ENCODE assay signal across 1 cellular context in the genomic region with DNA sequence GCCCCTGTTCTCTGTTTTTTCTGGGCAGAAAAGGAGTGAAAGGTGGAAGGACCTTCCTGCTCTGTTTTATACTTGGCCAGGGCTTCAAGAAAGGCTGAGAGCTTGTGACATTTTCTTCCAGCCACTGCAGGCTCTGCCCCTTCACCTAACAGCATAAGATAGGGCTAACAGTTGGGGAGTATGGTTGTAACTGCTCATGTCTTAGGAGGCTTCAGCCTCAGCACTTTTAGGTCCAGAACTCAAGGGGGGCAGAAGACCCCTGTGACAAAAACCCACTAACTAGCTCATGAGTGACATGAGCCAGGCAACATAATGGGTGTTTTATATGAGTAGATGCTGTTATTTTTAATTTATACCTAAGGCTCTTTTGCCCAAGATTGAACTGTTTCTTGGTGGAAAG.
TF ChIP-seq lines count a peak whose summit lies in the region.

No MANE protein-coding gene starts in this region.

TF ChIP-seq in HCT116, 20 proteins besides CTCF, POLR2A, EP300 and RAD21 (continued from another document):
- TF ChIP-seq, protein P1, sequence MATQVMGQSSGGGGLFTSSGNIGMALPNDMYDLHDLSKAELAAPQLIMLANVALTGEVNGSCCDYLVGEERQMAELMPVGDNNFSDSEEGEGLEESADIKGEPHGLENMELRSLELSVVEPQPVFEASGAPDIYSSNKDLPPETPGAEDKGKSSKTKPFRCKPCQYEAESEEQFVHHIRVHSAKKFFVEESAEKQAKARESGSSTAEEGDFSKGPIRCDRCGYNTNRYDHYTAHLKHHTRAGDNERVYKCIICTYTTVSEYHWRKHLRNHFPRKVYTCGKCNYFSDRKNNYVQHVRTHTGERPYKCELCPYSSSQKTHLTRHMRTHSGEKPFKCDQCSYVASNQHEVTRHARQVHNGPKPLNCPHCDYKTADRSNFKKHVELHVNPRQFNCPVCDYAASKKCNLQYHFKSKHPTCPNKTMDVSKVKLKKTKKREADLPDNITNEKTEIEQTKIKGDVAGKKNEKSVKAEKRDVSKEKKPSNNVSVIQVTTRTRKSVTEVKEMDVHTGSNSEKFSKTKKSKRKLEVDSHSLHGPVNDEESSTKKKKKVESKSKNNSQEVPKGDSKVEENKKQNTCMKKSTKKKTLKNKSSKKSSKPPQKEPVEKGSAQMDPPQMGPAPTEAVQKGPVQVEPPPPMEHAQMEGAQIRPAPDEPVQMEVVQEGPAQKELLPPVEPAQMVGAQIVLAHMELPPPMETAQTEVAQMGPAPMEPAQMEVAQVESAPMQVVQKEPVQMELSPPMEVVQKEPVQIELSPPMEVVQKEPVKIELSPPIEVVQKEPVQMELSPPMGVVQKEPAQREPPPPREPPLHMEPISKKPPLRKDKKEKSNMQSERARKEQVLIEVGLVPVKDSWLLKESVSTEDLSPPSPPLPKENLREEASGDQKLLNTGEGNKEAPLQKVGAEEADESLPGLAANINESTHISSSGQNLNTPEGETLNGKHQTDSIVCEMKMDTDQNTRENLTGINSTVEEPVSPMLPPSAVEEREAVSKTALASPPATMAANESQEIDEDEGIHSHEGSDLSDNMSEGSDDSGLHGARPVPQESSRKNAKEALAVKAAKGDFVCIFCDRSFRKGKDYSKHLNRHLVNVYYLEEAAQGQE (IDR thresholded peaks at IDR 0.05; ENCODE audit: low read depth) = no peak
- no peak; the same call in 1 of the 2 replicates for TF ChIP-seq POLR2AphosphoS5 (IDR thresholded peaks at IDR 0.05; ENCODE audit: low read depth, low read length)
- no peak for TF ChIP-seq SP1 (IDR thresholded peaks at IDR 0.05; ENCODE audit: low read depth)
- TF ChIP-seq ZNF274 (IDR thresholded peaks at IDR 0.05; ENCODE audit: low read depth, low read length) = no peak
- TF ChIP-seq EZH2phosphoT487 (IDR thresholded peaks at IDR 0.05; ENCODE audit: borderline replicate concordance) = no peak
- no peak for TF ChIP-seq ELF1 (IDR thresholded peaks at IDR 0.05; ENCODE audit: borderline replicate concordance, low read depth)
- TF ChIP-seq, protein P2, sequence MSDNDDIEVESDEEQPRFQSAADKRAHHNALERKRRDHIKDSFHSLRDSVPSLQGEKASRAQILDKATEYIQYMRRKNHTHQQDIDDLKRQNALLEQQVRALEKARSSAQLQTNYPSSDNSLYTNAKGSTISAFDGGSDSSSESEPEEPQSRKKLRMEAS (IDR thresholded peaks at IDR 0.05) = no peak
- no peak for TF ChIP-seq TCF7L2 (IDR thresholded peaks at IDR 0.05; ENCODE audit: borderline replicate concordance, extremely low read depth, insufficient read depth, insufficient read length)
- no peak for TF ChIP-seq YY1 (IDR thresholded peaks at IDR 0.05; ENCODE audit: extremely low read depth, insufficient replicate concordance, low read depth, low read length)
- TF ChIP-seq EZH2 (IDR thresholded peaks at IDR 0.05) = no peak
- TF ChIP-seq, protein P3, sequence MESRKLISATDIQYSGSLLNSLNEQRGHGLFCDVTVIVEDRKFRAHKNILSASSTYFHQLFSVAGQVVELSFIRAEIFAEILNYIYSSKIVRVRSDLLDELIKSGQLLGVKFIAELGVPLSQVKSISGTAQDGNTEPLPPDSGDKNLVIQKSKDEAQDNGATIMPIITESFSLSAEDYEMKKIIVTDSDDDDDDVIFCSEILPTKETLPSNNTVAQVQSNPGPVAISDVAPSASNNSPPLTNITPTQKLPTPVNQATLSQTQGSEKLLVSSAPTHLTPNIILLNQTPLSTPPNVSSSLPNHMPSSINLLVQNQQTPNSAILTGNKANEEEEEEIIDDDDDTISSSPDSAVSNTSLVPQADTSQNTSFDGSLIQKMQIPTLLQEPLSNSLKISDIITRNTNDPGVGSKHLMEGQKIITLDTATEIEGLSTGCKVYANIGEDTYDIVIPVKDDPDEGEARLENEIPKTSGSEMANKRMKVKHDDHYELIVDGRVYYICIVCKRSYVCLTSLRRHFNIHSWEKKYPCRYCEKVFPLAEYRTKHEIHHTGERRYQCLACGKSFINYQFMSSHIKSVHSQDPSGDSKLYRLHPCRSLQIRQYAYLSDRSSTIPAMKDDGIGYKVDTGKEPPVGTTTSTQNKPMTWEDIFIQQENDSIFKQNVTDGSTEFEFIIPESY (IDR thresholded peaks at IDR 0.05; ENCODE audit: extremely low read depth, insufficient replicate concordance, low read length) = no peak
- TF ChIP-seq SIN3A (IDR thresholded peaks at IDR 0.05; ENCODE audit: low read depth) = no peak
- no peak for TF ChIP-seq ZFX (IDR thresholded peaks at IDR 0.05)
- no peak for TF ChIP-seq JUND (IDR thresholded peaks at IDR 0.05)
